In the genomic region with DNA sequence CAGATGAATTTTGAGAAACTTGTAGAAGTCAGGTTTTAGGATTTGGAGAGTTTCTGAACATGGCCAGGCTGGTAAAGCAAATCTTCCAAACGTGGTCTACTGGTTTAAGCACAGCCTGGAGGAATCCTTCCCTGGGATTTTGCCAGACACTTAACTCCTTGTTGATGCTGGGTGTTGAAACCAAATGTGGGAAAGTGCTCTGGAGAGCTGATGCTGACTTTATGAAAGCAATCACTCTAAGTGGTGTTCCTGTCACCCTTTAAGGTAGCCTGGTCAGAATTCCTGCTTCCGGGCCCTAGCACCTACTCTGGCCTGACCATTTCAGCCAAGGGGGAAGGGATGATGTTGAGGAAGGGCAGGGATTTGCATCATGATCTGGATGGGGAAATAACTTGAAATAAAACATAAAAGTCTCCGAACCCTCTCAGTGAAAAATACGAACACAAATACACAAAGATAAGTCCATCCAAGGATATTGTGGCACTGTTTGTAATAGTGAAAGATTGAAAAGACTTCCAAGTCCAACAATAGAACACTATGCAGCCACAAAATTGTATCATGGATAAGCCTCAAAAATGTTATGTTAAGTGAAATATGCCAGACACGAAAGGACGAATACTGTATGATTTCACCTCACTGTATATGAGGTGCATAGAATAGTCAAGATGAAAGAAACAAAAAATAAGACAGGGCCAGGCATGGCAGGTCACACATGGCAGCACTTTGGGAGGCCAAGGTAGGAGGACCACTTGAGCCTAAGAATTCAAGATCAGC, we compare ENCODE assay signal across 18 cellular contexts. TPM values are rescaled to one million over a fixed set of nuclear protein-coding genes. Genes with fewer than 3 reads are reported as not detected.
DNase-seq lines count a peak whose midpoint lies in the region; ATAC-seq and TF ChIP-seq lines count a peak whose summit lies in the region.
"Had no signal": no experiment of that assay in that cellular context is flagged by ENCODE, and none has a peak within 500 bp of the region (broad histone marks: within the 10 kb centered on the region; RNA-seq: fewer than 3 reads in every experiment).

No MANE protein-coding gene starts in this region.

- no peaks in the 10 kb centered on the region for H3K9me3 Mint-ChIP-seq in MCF 10A (ENCODE audit: unreplicated experiment)
- no peaks in the 10 kb centered on the region for H3K9me3 Mint-ChIP-seq in progenitor cell of endocrine pancreas (ENCODE audit: low read depth)
- H3K9me3 Mint-ChIP-seq in activated CD8-positive, alpha-beta memory T cell treated with anti-CD3 and anti-CD28 coated beads, Interleukin-2, amount 10 ng/mL, durations not matched to agents 7 days and 5 days (ENCODE audit: low read depth): no peaks in the 10 kb centered on the region
- H3K9me3 Mint-ChIP-seq: effector memory CD8-positive, alpha-beta T cell had no signal

- H3K36me3 ChIP-seq in breast epithelium (no peaks in the 10 kb centered on the region), transverse colon (no peaks in the 10 kb centered on the region)
- H3K36me3 ChIP-seq: MG63, thoracic aorta had no signal

- POLR2A ChIA-PET in MCF 10A (lab: Yijun Ruan, JAX): interaction anchor here (0.6 to 2.6 kb wide), 2 partner anchors 9 to 55 kb away, joined by 4 to 18 read pairs; no protein-coding TSS in a partner anchor

- in situ Hi-C loops in astrocyte of the spinal cord (cut with HindIII; ENCODE audit: low sequenced_read_pairs) (no loop called here), transverse colon (cut with MboI; ENCODE audit: low pct_ligation_motif_present in 1 of 4, low pct_unique_long_range_greater_than_20kb in 1 of 4, low sequenced_read_pairs in 3 of 4) (no loop called here)

- CTCF ChIA-PET in MCF 10A (lab: Yijun Ruan, JAX): interaction anchor here (0.6 to 3.1 kb wide), 4 partner anchors 9 to 75 kb away, joined by 3 to 13 read pairs (median 8); no protein-coding TSS in a partner anchor
- CTCF ChIA-PET in activated CD8-positive, alpha-beta memory T cell treated with anti-CD3 and anti-CD28 coated beads, Interleukin-2, amount 10 ng/mL, durations not matched to agents 7 days and 5 days (lab: Charles Lee): interaction anchor here (1.7 kb wide), 1 partner anchor 25 kb away, joined by 3 read pairs; no protein-coding TSS in a partner anchor

- DNase-seq in MCF 10A (ENCODE audit: unreplicated experiment) (peak; percentile 81), breast epithelium (ENCODE audit: low spot score in 2 of 2) (no peak), astrocyte of the spinal cord (ENCODE audit: low read depth, low spot score) (peak; percentile 75), iris pigment epithelial cell (ENCODE audit: low read depth) (peak; percentile 79), transverse colon (no peak), progenitor cell of endocrine pancreas (ENCODE audit: low spot score, unreplicated experiment) (no peak)
- no peak for DNase-seq in activated CD4-positive, CD25-positive, alpha-beta regulatory T cell treated with anti-CD3 and anti-CD28 coated beads, Interleukin-2, amount 50 U/mL, for 72 hours
- no peak for DNase-seq in activated CD8-positive, alpha-beta memory T cell treated with anti-CD3 and anti-CD28 coated beads, Interleukin-2, amount 10 ng/mL, durations not matched to agents 7 days and 5 days
- DNase-seq: activated effector memory CD4-positive, alpha-beta T cell treated with anti-CD3 and anti-CD28 coated beads, Interleukin-2, amount 50 U/mL, for 16 hours; effector memory CD8-positive, alpha-beta T cell; glutamatergic neuron; MG63; NCI-H187 treated with DMSO at 0.1 percent for 48 hours; NCI-H526 treated with DMSO at 0.1 percent for 48 hours; stimulated activated CD4-positive, alpha-beta T cell treated with anti-CD3 and anti-CD28 coated beads, Interleukin-1b, Interleukin-23, amount 100 ng/mL, for 48 hours had no signal

- TF ChIP-seq EP300 in transverse colon (IDR thresholded peaks at IDR 0.05; ENCODE audit: low read depth): no peak

- BruUV-seq in MCF 10A (replicated peaks; lab: Mats Ljungman, UMichigan): no TSS peak

- TF ChIP-seq CTCF in MCF 10A (IDR thresholded peaks at IDR 0.05; ENCODE audit: unreplicated experiment) (no peak), breast epithelium (IDR thresholded peaks at IDR 0.05) (no peak), astrocyte of the spinal cord (IDR thresholded peaks at IDR 0.05; ENCODE audit: low read depth, low read length) (no peak), transverse colon (IDR thresholded peaks at IDR 0.05) (no peak), progenitor cell of endocrine pancreas (IDR thresholded peaks at IDR 0.05; ENCODE audit: unreplicated experiment) (no peak)

- no peaks in the 10 kb centered on the region for H3K36me3 Mint-ChIP-seq in MCF 10A (ENCODE audit: insufficient read depth, unreplicated experiment)
- no peaks in the 10 kb centered on the region for H3K36me3 Mint-ChIP-seq in progenitor cell of endocrine pancreas (ENCODE audit: insufficient read depth)
- H3K36me3 Mint-ChIP-seq in activated CD8-positive, alpha-beta memory T cell treated with anti-CD3 and anti-CD28 coated beads, Interleukin-2, amount 10 ng/mL, durations not matched to agents 7 days and 5 days: no peaks in the 10 kb centered on the region

- H3K27me3 ChIP-seq in breast epithelium (no peaks in the 10 kb centered on the region), transverse colon (no peaks in the 10 kb centered on the region)
- H3K27me3 ChIP-seq: MG63 had no signal

- H3K4me1 ChIP-seq in breast epithelium: no peaks in the 10 kb centered on the region
- H3K4me1 ChIP-seq in transverse colon: peaks cover 0 to 28% (median 17%) of the 10 kb centered on the region in 4 donors

- H3K27ac ChIP-seq in breast epithelium: no peak overlapping the region
- H3K27ac ChIP-seq in transverse colon: peak overlapping the region; percentile 62 to 75 (median 65)
- H3K27ac ChIP-seq: thoracic aorta had no signal

- no peaks in the 10 kb centered on the region for H3K9me3 ChIP-seq in breast epithelium
- no peaks in the 10 kb centered on the region for H3K9me3 ChIP-seq in transverse colon
- H3K9me3 ChIP-seq: MG63, thoracic aorta had no signal

- 88 to 97% methylated on average over 5 to 6 of the region's 6 CpGs for WGBS in transverse colon (ENCODE audit: low coverage in 1 of 2), 2 donors

- ATAC-seq in activated CD8-positive, alpha-beta memory T cell treated with anti-CD3 and anti-CD28 coated beads, Interleukin-2, amount 10 ng/mL, durations not matched to agents 7 days and 5 days: no peak
- ATAC-seq: effector memory CD8-positive, alpha-beta T cell had no signal

- H3K4me3 Mint-ChIP-seq in MCF 10A (ENCODE audit: unreplicated experiment): no peak overlapping the region
- H3K4me3 Mint-ChIP-seq in progenitor cell of endocrine pancreas (ENCODE audit: low read depth): no peak overlapping the region
- no peak overlapping the region for H3K4me3 Mint-ChIP-seq in activated CD8-positive, alpha-beta memory T cell treated with anti-CD3 and anti-CD28 coated beads, Interleukin-2, amount 10 ng/mL, durations not matched to agents 7 days and 5 days
- H3K4me3 Mint-ChIP-seq: effector memory CD8-positive, alpha-beta T cell had no signal

- H3K4me3 ChIP-seq in breast epithelium (no peak overlapping the region), astrocyte of the spinal cord (ENCODE audit: low read depth, low read length) (no peak overlapping the region), transverse colon (no peak overlapping the region)
- H3K4me3 ChIP-seq: MG63, thoracic aorta had no signal

- peak overlapping the region; percentile 30 for H3K27ac Mint-ChIP-seq in MCF 10A (ENCODE audit: low read depth, unreplicated experiment)
- H3K27ac Mint-ChIP-seq in progenitor cell of endocrine pancreas: no peak overlapping the region
- H3K27ac Mint-ChIP-seq in activated CD8-positive, alpha-beta memory T cell treated with anti-CD3 and anti-CD28 coated beads, Interleukin-2, amount 10 ng/mL, durations not matched to agents 7 days and 5 days: no peak overlapping the region
- H3K27ac Mint-ChIP-seq: effector memory CD8-positive, alpha-beta T cell had no signal

- no peaks in the 10 kb centered on the region for H3K27me3 Mint-ChIP-seq in MCF 10A (ENCODE audit: insufficient read depth, unreplicated experiment)
- H3K27me3 Mint-ChIP-seq in progenitor cell of endocrine pancreas: no peaks in the 10 kb centered on the region
- H3K27me3 Mint-ChIP-seq in activated CD8-positive, alpha-beta memory T cell treated with anti-CD3 and anti-CD28 coated beads, Interleukin-2, amount 10 ng/mL, durations not matched to agents 7 days and 5 days: peaks cover 2% of the 10 kb centered on the region

- intact Hi-C loops in MCF 10A (cut with micrococcal nuclease): no loop called here
- intact Hi-C loops in breast epithelium (cut with DNase I; ENCODE audit: low total_unique reads): no loop called here
- intact Hi-C loops in transverse colon (cut with DNase I; ENCODE audit: low total_unique reads): no loop called here

- H3K4me1 Mint-ChIP-seq in MCF 10A (ENCODE audit: insufficient read depth, unreplicated experiment) (peaks cover 29% of the 10 kb centered on the region), progenitor cell of endocrine pancreas (ENCODE audit: low read depth) (peaks cover 5% of the 10 kb centered on the region)
- no peaks in the 10 kb centered on the region for H3K4me1 Mint-ChIP-seq in activated CD8-positive, alpha-beta memory T cell treated with anti-CD3 and anti-CD28 coated beads, Interleukin-2, amount 10 ng/mL, durations not matched to agents 7 days and 5 days

- TF ChIP-seq POLR2A in breast epithelium (IDR thresholded peaks at IDR 0.05) (no peak), transverse colon (IDR thresholded peaks at IDR 0.05) (no peak)

RNA-seq across cellular contexts. Expression of a gene that starts 57.7 kb away (rescaled TPM):
- 0.22 and 0.42 TPM in 2 replicates for total RNA-seq in MCF 10A (2022)
- total RNA-seq in breast epithelium: under 1 TPM in 2 of 3 donors, not detected in 1; under 0.01 to 0.15 TPM
- 1 to 10 TPM; 1.2 to 6.5 (median 3.5) TPM for total RNA-seq in transverse colon
- 0.07 TPM in 1 of 2 replicates, not detected in the other for total RNA-seq in progenitor cell of endocrine pancreas
- total RNA-seq in activated CD8-positive, alpha-beta memory T cell treated with anti-CD3 and anti-CD28 coated beads, Interleukin-2, amount 10 ng/mL, durations not matched to agents 7 days and 5 days: not detected
- total RNA-seq: kidney epithelial cell, pulmonary artery endothelial cell, thoracic aorta had no signal

Comparison
In these comparisons a context has a peak if more than half of its experiments do, and no peak if none do; other contexts are left out.
1. DNase-seq: peak in MCF 10A (single experiment), astrocyte of the spinal cord (single experiment) and iris pigment epithelial cell (single experiment); none in breast epithelium (0 of 2), transverse colon (single experiment), activated CD4-positive, CD25-positive, alpha-beta regulatory T cell treated with anti-CD3 and anti-CD28 coated beads, Interleukin-2, amount 50 U/mL, for 72 hours (single experiment), progenitor cell of endocrine pancreas (single experiment) and activated CD8-positive, alpha-beta memory T cell treated with anti-CD3 and anti-CD28 coated beads, Interleukin-2, amount 10 ng/mL, durations not matched to agents 7 days and 5 days (single experiment).
2. H3K27ac ChIP-seq: peak in transverse colon (4 of 4); none in breast epithelium (0 of 2).